1 cellular context compared by ENCODE assay signal in the genomic region with DNA sequence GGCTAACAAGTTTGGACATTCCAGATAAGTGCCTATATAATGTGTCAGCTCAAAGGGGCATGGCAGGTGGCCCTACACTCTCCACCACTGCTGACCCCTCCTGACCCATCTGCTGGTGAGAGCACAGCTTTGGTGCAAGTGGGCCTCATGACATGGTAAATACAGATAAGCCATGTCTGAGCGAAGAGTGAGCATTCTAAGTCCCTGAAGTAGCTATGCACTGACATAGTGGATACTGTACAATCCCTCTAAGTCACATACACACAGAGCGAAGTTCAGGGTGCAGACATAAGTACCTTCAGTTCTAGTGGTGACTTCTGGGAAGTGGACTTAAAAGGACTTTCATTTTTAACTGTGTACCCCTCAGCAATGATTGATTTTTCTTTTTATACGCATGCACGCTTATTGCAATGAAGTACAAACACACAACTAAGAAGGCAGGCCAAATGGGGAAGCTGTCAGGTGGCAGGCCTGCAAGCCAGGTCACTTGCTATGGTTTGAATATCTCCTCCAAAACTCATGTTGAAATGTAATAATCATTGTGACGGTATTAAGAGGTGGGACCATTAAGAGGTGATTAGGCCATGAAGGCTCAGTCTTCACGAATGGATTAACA.
TF ChIP-seq lines count a peak whose summit lies in the region.

No MANE protein-coding gene starts in this region.

TF ChIP-seq in HepG2, 621 proteins besides CTCF, POLR2A, EP300 and RAD21 (continued from another document and continues in another):
- TF ChIP-seq DZIP1 (CRISPR knock-in tag; IDR thresholded peaks at IDR 0.05) (no peak), NRL (CRISPR knock-in tag; IDR thresholded peaks at IDR 0.05; ENCODE audit: borderline replicate concordance) (no peak), AHR (CRISPR knock-in tag; IDR thresholded peaks at IDR 0.05) (no peak), ZNF343 (CRISPR knock-in tag; IDR thresholded peaks at IDR 0.05) (no peak), SMYD3 (CRISPR knock-in tag; IDR thresholded peaks at IDR 0.05) (no peak), ZBTB46 (CRISPR knock-in tag; IDR thresholded peaks at IDR 0.05; ENCODE audit: borderline replicate concordance) (no peak), SOX6 (IDR thresholded peaks at IDR 0.05) (no peak), SOX6 (CRISPR knock-in tag; IDR thresholded peaks at IDR 0.05) (peak; percentile 58), NFKB2 (CRISPR knock-in tag; IDR thresholded peaks at IDR 0.05; ENCODE audit: borderline replicate concordance) (no peak), HIVEP1 (CRISPR knock-in tag; IDR thresholded peaks at IDR 0.05) (no peak), ZNF138 (CRISPR knock-in tag; IDR thresholded peaks at IDR 0.05; ENCODE audit: low read depth) (no peak), THAP11 (CRISPR knock-in tag; IDR thresholded peaks at IDR 0.05) (peak; percentile 54; the same call in 1 of the 2 replicates), TBX2 (CRISPR knock-in tag; IDR thresholded peaks at IDR 0.05; ENCODE audit: borderline replicate concordance) (peak; percentile 71), REPIN1 (CRISPR knock-in tag; IDR thresholded peaks at IDR 0.05; ENCODE audit: borderline replicate concordance, low read depth) (peak; percentile 56; the same call in 1 of the 2 replicates), PHB2 (IDR thresholded peaks at IDR 0.05; ENCODE audit: partially characterized antibody) (no peak), ZNF143 (CRISPR knock-in tag; IDR thresholded peaks at IDR 0.05) (peak; percentile 61), HOXD1 (CRISPR knock-in tag; IDR thresholded peaks at IDR 0.05) (no peak), SKI (IDR thresholded peaks at IDR 0.05; ENCODE audit: partially characterized antibody) (peak; percentile 58), TEAD3 (CRISPR knock-in tag; optimal IDR thresholded peaks at IDR 0.05; ENCODE audit: borderline replicate concordance) (peak; percentile 74), KMT2A (CRISPR knock-in tag; IDR thresholded peaks at IDR 0.05) (no peak), ZNF337 (CRISPR knock-in tag; IDR thresholded peaks at IDR 0.05; ENCODE audit: borderline replicate concordance, low read depth) (no peak), ATF7 (IDR thresholded peaks at IDR 0.05) (no peak), ATF7 (CRISPR knock-in tag; IDR thresholded peaks at IDR 0.05) (no peak), ZNF256 (CRISPR knock-in tag; conservative IDR thresholded peaks at IDR 0.05) (no peak), ZNF629 (CRISPR knock-in tag; conservative IDR thresholded peaks at IDR 0.05) (no peak), ZNF292 (CRISPR knock-in tag; IDR thresholded peaks at IDR 0.05; ENCODE audit: borderline replicate concordance, low read depth) (peak; percentile 19; the same call in 1 of the 2 replicates), ZNF7 (CRISPR knock-in tag; IDR thresholded peaks at IDR 0.05) (no peak), ZSCAN21 (CRISPR knock-in tag; IDR thresholded peaks at IDR 0.05; ENCODE audit: borderline replicate concordance) (no peak), ZNF441 (CRISPR knock-in tag; IDR thresholded peaks at IDR 0.05; ENCODE audit: borderline replicate concordance) (no peak), ZNF792 (CRISPR knock-in tag; IDR thresholded peaks at IDR 0.05) (no peak), TOPORS (CRISPR knock-in tag; IDR thresholded peaks at IDR 0.05) (no peak), RAD51 (IDR thresholded peaks at IDR 0.05; ENCODE audit: borderline replicate concordance) (no peak), SIX1 (CRISPR knock-in tag; IDR thresholded peaks at IDR 0.05; ENCODE audit: borderline replicate concordance) (0 out of 2 replicates have a peak, but pooled peaks have one; percentile 13), ZNF205 (CRISPR knock-in tag; IDR thresholded peaks at IDR 0.05) (peak; percentile 58; the same call in 1 of the 2 replicates), PRDM15 (CRISPR knock-in tag; IDR thresholded peaks at IDR 0.05) (no peak), ZNF124 (CRISPR knock-in tag; IDR thresholded peaks at IDR 0.05) (no peak), ZNF180 (CRISPR knock-in tag; IDR thresholded peaks at IDR 0.05; ENCODE audit: borderline replicate concordance, low read depth) (no peak), RXRA (CRISPR knock-in tag; IDR thresholded peaks at IDR 0.05) (peak; percentile 83; the same call in 1 of the 2 replicates), NBN (conservative IDR thresholded peaks at IDR 0.05) (no peak), KLF6 (CRISPR knock-in tag; IDR thresholded peaks at IDR 0.05) (no peak), ELK4 (CRISPR knock-in tag; IDR thresholded peaks at IDR 0.05; ENCODE audit: borderline replicate concordance) (no peak), HOXA9 (CRISPR knock-in tag; IDR thresholded peaks at IDR 0.05; ENCODE audit: borderline replicate concordance) (no peak), FOXA1 (IDR thresholded peaks at IDR 0.05) (no peak), FOXA1 (CRISPR knock-in tag; IDR thresholded peaks at IDR 0.05) (peak; percentile 72)
- TF ChIP-seq, protein P1, sequence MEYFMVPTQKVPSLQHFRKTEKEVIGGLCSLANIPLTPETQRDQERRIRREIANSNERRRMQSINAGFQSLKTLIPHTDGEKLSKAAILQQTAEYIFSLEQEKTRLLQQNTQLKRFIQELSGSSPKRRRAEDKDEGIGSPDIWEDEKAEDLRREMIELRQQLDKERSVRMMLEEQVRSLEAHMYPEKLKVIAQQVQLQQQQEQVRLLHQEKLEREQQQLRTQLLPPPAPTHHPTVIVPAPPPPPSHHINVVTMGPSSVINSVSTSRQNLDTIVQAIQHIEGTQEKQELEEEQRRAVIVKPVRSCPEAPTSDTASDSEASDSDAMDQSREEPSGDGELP (IDR thresholded peaks at IDR 0.05; ENCODE audit: borderline replicate concordance, low read depth) = 0 out of 2 replicates have a peak, but pooled peaks have one; percentile 22
- TF ChIP-seq, protein P2, sequence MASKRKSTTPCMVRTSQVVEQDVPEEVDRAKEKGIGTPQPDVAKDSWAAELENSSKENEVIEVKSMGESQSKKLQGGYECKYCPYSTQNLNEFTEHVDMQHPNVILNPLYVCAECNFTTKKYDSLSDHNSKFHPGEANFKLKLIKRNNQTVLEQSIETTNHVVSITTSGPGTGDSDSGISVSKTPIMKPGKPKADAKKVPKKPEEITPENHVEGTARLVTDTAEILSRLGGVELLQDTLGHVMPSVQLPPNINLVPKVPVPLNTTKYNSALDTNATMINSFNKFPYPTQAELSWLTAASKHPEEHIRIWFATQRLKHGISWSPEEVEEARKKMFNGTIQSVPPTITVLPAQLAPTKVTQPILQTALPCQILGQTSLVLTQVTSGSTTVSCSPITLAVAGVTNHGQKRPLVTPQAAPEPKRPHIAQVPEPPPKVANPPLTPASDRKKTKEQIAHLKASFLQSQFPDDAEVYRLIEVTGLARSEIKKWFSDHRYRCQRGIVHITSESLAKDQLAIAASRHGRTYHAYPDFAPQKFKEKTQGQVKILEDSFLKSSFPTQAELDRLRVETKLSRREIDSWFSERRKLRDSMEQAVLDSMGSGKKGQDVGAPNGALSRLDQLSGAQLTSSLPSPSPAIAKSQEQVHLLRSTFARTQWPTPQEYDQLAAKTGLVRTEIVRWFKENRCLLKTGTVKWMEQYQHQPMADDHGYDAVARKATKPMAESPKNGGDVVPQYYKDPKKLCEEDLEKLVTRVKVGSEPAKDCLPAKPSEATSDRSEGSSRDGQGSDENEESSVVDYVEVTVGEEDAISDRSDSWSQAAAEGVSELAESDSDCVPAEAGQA (IDR thresholded peaks at IDR 0.05; ENCODE audit: low read depth) = no peak
- TF ChIP-seq, protein P2 (CRISPR knock-in tag; IDR thresholded peaks at IDR 0.05; ENCODE audit: borderline replicate concordance) = no peak
- TF ChIP-seq, protein P3, sequence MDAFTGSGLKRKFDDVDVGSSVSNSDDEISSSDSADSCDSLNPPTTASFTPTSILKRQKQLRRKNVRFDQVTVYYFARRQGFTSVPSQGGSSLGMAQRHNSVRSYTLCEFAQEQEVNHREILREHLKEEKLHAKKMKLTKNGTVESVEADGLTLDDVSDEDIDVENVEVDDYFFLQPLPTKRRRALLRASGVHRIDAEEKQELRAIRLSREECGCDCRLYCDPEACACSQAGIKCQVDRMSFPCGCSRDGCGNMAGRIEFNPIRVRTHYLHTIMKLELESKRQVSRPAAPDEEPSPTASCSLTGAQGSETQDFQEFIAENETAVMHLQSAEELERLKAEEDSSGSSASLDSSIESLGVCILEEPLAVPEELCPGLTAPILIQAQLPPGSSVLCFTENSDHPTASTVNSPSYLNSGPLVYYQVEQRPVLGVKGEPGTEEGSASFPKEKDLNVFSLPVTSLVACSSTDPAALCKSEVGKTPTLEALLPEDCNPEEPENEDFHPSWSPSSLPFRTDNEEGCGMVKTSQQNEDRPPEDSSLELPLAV (CRISPR knock-in tag; conservative IDR thresholded peaks at IDR 0.05; ENCODE audit: low read depth) = no peak
- TF ChIP-seq, protein P4, sequence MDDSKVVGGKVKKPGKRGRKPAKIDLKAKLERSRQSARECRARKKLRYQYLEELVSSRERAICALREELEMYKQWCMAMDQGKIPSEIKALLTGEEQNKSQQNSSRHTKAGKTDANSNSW (CRISPR knock-in tag; IDR thresholded peaks at IDR 0.05; ENCODE audit: borderline replicate concordance) = no peak
